Comparison of ENCODE assay signal across 17 cellular contexts in the genomic region with DNA sequence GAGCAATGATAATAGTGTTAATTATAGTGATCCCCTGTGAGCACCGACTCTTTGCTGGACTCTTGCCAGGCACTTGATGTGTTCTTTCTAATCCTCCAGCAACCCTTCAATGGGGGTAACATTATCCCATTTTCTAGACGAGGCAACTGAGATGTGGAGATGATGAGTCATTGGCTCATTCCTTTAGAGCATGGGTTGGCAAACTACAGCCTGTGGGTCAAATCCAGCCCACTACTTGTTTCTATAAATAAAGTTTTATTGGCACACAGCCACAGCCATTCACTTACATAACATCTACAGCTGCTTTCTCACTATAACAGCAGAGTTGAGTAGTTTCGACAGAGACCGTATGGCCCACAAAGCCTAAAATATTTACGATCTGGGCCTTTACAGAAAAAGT.
DNase-seq lines count a peak whose midpoint lies in the region; ATAC-seq and TF ChIP-seq lines count a peak whose summit lies in the region.
"Had no signal": no experiment of that assay in that cellular context is flagged by ENCODE, and none has a peak within 500 bp of the region (broad histone marks: within the 10 kb centered on the region; RNA-seq: fewer than 3 reads in every experiment).

No MANE protein-coding gene starts in this region.

- intact Hi-C loops in transverse colon (cut with DNase I; ENCODE audit: low total_unique reads): no loop called here

- TF ChIP-seq POLR2A in transverse colon (IDR thresholded peaks at IDR 0.05): no peak

- no peak overlapping the region for H3K18ac ChIP-seq in mesenchymal stem cell (ENCODE audit: low read depth in 1 of 2, low read length in 2 of 2)

- H3K4me1 ChIP-seq in mesenchymal stem cell (ENCODE audit: control insufficient read depth, insufficient read depth, low read depth, low read length) (no peaks in the 10 kb centered on the region), transverse colon (no peaks in the 10 kb centered on the region)
- H3K4me1 ChIP-seq: right atrium auricular region, uterus had no signal

- H3K4me3 ChIP-seq in MG63 (no peak overlapping the region), astrocyte of the cerebellum (ENCODE audit: low read depth, low read length) (no peak overlapping the region), mesenchymal stem cell (ENCODE audit: insufficient read depth in 1 of 2, low read depth in 1 of 2, low read length in 2 of 2) (no peak overlapping the region), transverse colon (no peak overlapping the region)
- H3K4me3 ChIP-seq: GM23338, right atrium auricular region, uterus had no signal

- 81% methylated on average over 5 of the region's 5 CpGs for WGBS in mesenchymal stem cell
- WGBS in transverse colon (ENCODE audit: low coverage in 1 of 2), 2 donors: 66% methylated on average over 5 of the region's 5 CpGs; no CpG with 5 or more reads in 1 of the 2 donors

- no peak overlapping the region for H3K23ac ChIP-seq in mesenchymal stem cell (ENCODE audit: low read length in 2 of 2)

- H2BK5ac ChIP-seq in mesenchymal stem cell (ENCODE audit: low read depth, low read length, poor library complexity, severe bottlenecking): no peak overlapping the region

- no peak overlapping the region for H3K4ac ChIP-seq in mesenchymal stem cell (ENCODE audit: low read depth in 1 of 2, low read length in 2 of 2)

- no peak overlapping the region for H3K4me2 ChIP-seq in mesenchymal stem cell (ENCODE audit: low read length, poor library complexity, severe bottlenecking)
- H3K4me2 ChIP-seq: GM23338 had no signal

- no peak overlapping the region for H2AFZ ChIP-seq in mesenchymal stem cell (ENCODE audit: low read depth, low read length)
- H2AFZ ChIP-seq: GM23338 had no signal

- H2BK15ac ChIP-seq in mesenchymal stem cell (ENCODE audit: low read depth, poor library complexity, severe bottlenecking): no peak overlapping the region

- no peak overlapping the region for H4K91ac ChIP-seq in mesenchymal stem cell (ENCODE audit: low read length)

- H3K27me3 ChIP-seq in MG63 (no peaks in the 10 kb centered on the region), mesenchymal stem cell (ENCODE audit: control insufficient read depth in 1 of 2, insufficient read depth in 1 of 2, low read length in 2 of 2) (peaks cover 64 to 67% of the 10 kb centered on the region in 2 experiments), transverse colon (peaks cover 28% of the 10 kb centered on the region)
- H3K27me3 ChIP-seq: right atrium auricular region, uterus had no signal

- H3K79me1 ChIP-seq in mesenchymal stem cell (replicated peaks; ENCODE audit: low read length, poor library complexity, severe bottlenecking): no peaks in the 10 kb centered on the region

- no peak overlapping the region for H2BK120ac ChIP-seq in mesenchymal stem cell (ENCODE audit: low read depth, low read length)

- no peak overlapping the region for H2BK12ac ChIP-seq in mesenchymal stem cell (ENCODE audit: low read length in 2 of 2)

- no peak overlapping the region for H2AK5ac ChIP-seq in mesenchymal stem cell (ENCODE audit: low read length, severe bottlenecking)

- no peak for TF ChIP-seq CTCF in astrocyte of the cerebellum (IDR thresholded peaks at IDR 0.05; ENCODE audit: low read depth, low read length, missing control alignments)
- no peak for TF ChIP-seq CTCF in transverse colon (IDR thresholded peaks at IDR 0.05)

- no peak for TF ChIP-seq EP300 in transverse colon (IDR thresholded peaks at IDR 0.05; ENCODE audit: low read depth)

- ATAC-seq in HG03442 (IDR thresholded peaks at IDR 0.05; ENCODE audit: unreplicated experiment) (no peak), GM18858 (IDR thresholded peaks at IDR 0.05; ENCODE audit: unreplicated experiment) (no peak)
- ATAC-seq: activated naive CD4-positive, alpha-beta T cell treated with anti-CD3 and anti-CD28 coated beads, Interleukin-2, amount 50 U/mL, for 72 hours; GM23338; left ventricle myocardium superior had no signal

- H3K9ac ChIP-seq in mesenchymal stem cell (ENCODE audit: low read length): no peak overlapping the region

- H3K9me3 ChIP-seq in MG63: peaks cover 7% of the 10 kb centered on the region; the same call in 1 of the 2 replicates
- peaks cover 3% of the 10 kb centered on the region for H3K9me3 ChIP-seq in mesenchymal stem cell (ENCODE audit: control insufficient read depth, low read length)
- no peaks in the 10 kb centered on the region for H3K9me3 ChIP-seq in transverse colon
- H3K9me3 ChIP-seq: uterus had no signal

- DNase-seq in ELR (ENCODE audit: low read depth) (peak; percentile 39), MG63 (peak; percentile 16), astrocyte of the cerebellum (ENCODE audit: low read depth) (peak; percentile 16), mesenchymal stem cell (peak; percentile 10), transverse colon (no peak)
- DNase-seq: activated CD4-positive, CD25-positive, alpha-beta regulatory T cell; activated CD8-positive, alpha-beta memory T cell treated with anti-CD3 and anti-CD28 coated beads, Interleukin-2, amount 50 U/mL, for 48 hours; CD4-positive, alpha-beta T cell; left ventricle myocardium superior; stimulated activated CD4-positive, alpha-beta T cell treated with anti-CD3 and anti-CD28 coated beads, Interleukin-4, amount 100 ng/mL, for 1 hour; T-helper 1 cell; uterus had no signal

- no peaks in the 10 kb centered on the region for H3K36me3 ChIP-seq in MG63
- no peaks in the 10 kb centered on the region for H3K36me3 ChIP-seq in mesenchymal stem cell (ENCODE audit: control insufficient read depth in 1 of 2, insufficient read depth in 2 of 2, low read depth in 1 of 2, low read length in 2 of 2)
- H3K36me3 ChIP-seq in transverse colon: no peaks in the 10 kb centered on the region
- H3K36me3 ChIP-seq: right atrium auricular region, uterus had no signal

- in situ Hi-C loops in astrocyte of the cerebellum (cut with HindIII; ENCODE audit: low sequenced_read_pairs) (no loop called here), transverse colon (cut with MboI; ENCODE audit: low pct_ligation_motif_present in 1 of 4, low pct_unique_long_range_greater_than_20kb in 1 of 4, low sequenced_read_pairs in 3 of 4) (no loop called here)

- no peak overlapping the region for H4K8ac ChIP-seq in mesenchymal stem cell (ENCODE audit: low read length)

- H3K27ac ChIP-seq in mesenchymal stem cell (ENCODE audit: low read length, poor library complexity, severe bottlenecking) (no peak overlapping the region), transverse colon (no peak overlapping the region)
- H3K27ac ChIP-seq: right atrium auricular region, uterus had no signal

- H3K14ac ChIP-seq in mesenchymal stem cell (ENCODE audit: low read length in 2 of 2): no peak overlapping the region
